In genomic region chr10:19843487-19843886, GRCh38 we compare ENCODE assay signal across 22 cellular contexts. TPM values are rescaled to one million over a fixed set of nuclear protein-coding genes. Genes with fewer than 3 reads are reported as not detected.
DNase-seq lines count a peak whose midpoint lies in the region; ATAC-seq and TF ChIP-seq lines count a peak whose summit lies in the region.
"Had no signal": no experiment of that assay in that cellular context is flagged by ENCODE, and none has a peak within 500 bp of the region (broad histone marks: within the 10 kb centered on the region; RNA-seq: fewer than 3 reads in every experiment).

No MANE protein-coding gene starts in this region.

- H3K4me3 ChIP-seq in SJSA1: no peak overlapping the region
- H3K4me3 ChIP-seq in choroid plexus epithelial cell (ENCODE audit: low read depth, low read length): no peak overlapping the region
- no peak overlapping the region for H3K4me3 ChIP-seq in psoas muscle

- peaks cover 45% of the 10 kb centered on the region for H3K4me1 Mint-ChIP-seq in type B pancreatic cell (ENCODE audit: unreplicated experiment)
- H3K4me1 Mint-ChIP-seq: B cell, T-helper 17 cell had no signal

- intact Hi-C loops in psoas muscle (cut with DNase I): no loop called here

- TF ChIP-seq CTCF in choroid plexus epithelial cell (conservative IDR thresholded peaks at IDR 0.05; ENCODE audit: low read depth, low read length): no peak
- TF ChIP-seq CTCF in type B pancreatic cell (conservative IDR thresholded peaks at IDR 0.05): no peak
- no peak for TF ChIP-seq CTCF in psoas muscle (IDR thresholded peaks at IDR 0.05)

- no peak for ATAC-seq in GM19328 (IDR thresholded peaks at IDR 0.05; ENCODE audit: unreplicated experiment)
- ATAC-seq in GM21737 (IDR thresholded peaks at IDR 0.05; ENCODE audit: unreplicated experiment): no peak
- no peak for ATAC-seq in psoas muscle
- ATAC-seq: sciatic nerve; stimulated activated naive CD8-positive, alpha-beta T cell treated with anti-CD3 and anti-CD28 coated beads, Interleukin-15, Interleukin-2, amounts not matched to agents 100 U/mL and 50 U/mL, for 24 hours; T-helper 17 cell had no signal

- H3K9me3 Mint-ChIP-seq in type B pancreatic cell: peaks cover 5% of the 10 kb centered on the region
- H3K9me3 Mint-ChIP-seq: activated naive CD4-positive, alpha-beta T cell treated with anti-CD3 and anti-CD28 coated beads for 36 hours had no signal

- H3K9me3 ChIP-seq in SJSA1 (replicated peaks) (no peaks in the 10 kb centered on the region), psoas muscle (no peaks in the 10 kb centered on the region)

- 45 to 46% (median 45%) methylated on average over 1 of the region's 1 CpG for WGBS in psoas muscle, 3 donors

- peak; percentile 51 to 82 for DNase-seq in SJSA1 (ENCODE audit: low read depth in 1 of 2, low spot score in 2 of 2)
- peak; percentile 49 for DNase-seq in choroid plexus epithelial cell (ENCODE audit: low read depth)
- peak; percentile 43 for DNase-seq in kidney glomerular epithelial cell (lab: John Stamatoyannopoulos, UW)
- no peak for DNase-seq in type B pancreatic cell (ENCODE audit: extremely low spot score, unreplicated experiment)
- DNase-seq in psoas muscle: no peak
- DNase-seq: activated CD4-positive, alpha-beta T cell treated with anti-CD3 and anti-CD28 coated beads, Interleukin-2, amount 50 U/mL, for 48 hours; activated naive CD4-positive, alpha-beta T cell treated with anti-CD3 and anti-CD28 coated beads for 36 hours; activated T-cell treated with anti-CD3 and anti-CD28 coated beads, Interleukin-2, amount 50 U/mL, for 1 hour; anterior cingulate cortex; dermis blood vessel endothelial cell; DND-41; immature natural killer cell; SHP77 treated with DMSO at 0.1 percent for 48 hours; stimulated activated CD4-positive, alpha-beta T cell treated with anti-CD3 and anti-CD28 coated beads, Interleukin-2, amount 100 ng/mL, for 24 hours; stimulated activated naive CD8-positive, alpha-beta T cell treated with anti-CD3 and anti-CD28 coated beads, Interleukin-15, Interleukin-2, amounts not matched to agents 100 U/mL and 50 U/mL, for 24 hours; T-helper 17 cell; trophoblast cell had no signal

- peak overlapping the region; percentile 1 for H3K27ac Mint-ChIP-seq in type B pancreatic cell
- H3K27ac Mint-ChIP-seq: activated naive CD4-positive, alpha-beta T cell treated with anti-CD3 and anti-CD28 coated beads for 36 hours; B cell; immature natural killer cell; T-helper 17 cell had no signal

- H3K36me3 ChIP-seq in SJSA1: no peaks in the 10 kb centered on the region
- H3K36me3 ChIP-seq in psoas muscle (ENCODE audit: insufficient read depth in 1 of 2, low read depth in 1 of 2): no peaks in the 10 kb centered on the region

- peak overlapping the region; percentile 23 for H3K4me3 Mint-ChIP-seq in type B pancreatic cell
- H3K4me3 Mint-ChIP-seq: activated naive CD4-positive, alpha-beta T cell treated with anti-CD3 and anti-CD28 coated beads for 36 hours; B cell; immature natural killer cell; T-helper 17 cell had no signal

- H3K4me1 ChIP-seq in SJSA1 (replicated peaks): peaks cover 11% of the 10 kb centered on the region
- no peaks in the 10 kb centered on the region for H3K4me1 ChIP-seq in psoas muscle

- H3K27me3 ChIP-seq in SJSA1 (replicated peaks) (no peaks in the 10 kb centered on the region), psoas muscle (ENCODE audit: insufficient read depth in 3 of 3, low read length in 2 of 3) (no peaks in the 10 kb centered on the region)

- H3K27ac ChIP-seq in SJSA1 (no peak overlapping the region), psoas muscle (no peak overlapping the region)
- H3K27ac ChIP-seq: VCaP had no signal

- H3K36me3 Mint-ChIP-seq in type B pancreatic cell: peaks cover 8% of the 10 kb centered on the region

- H3K27me3 Mint-ChIP-seq in type B pancreatic cell: no peaks in the 10 kb centered on the region
- H3K27me3 Mint-ChIP-seq: B cell, T-helper 17 cell had no signal

RNA-seq across cellular contexts. Expression of gene PLXDC2, which starts 27.3 kb away (rescaled TPM):
- total RNA-seq in SJSA1 (2014; rRNA removed; shearing (Covaris generic)): 0.38 and 0.66 TPM in 2 replicates
- total RNA-seq in type B pancreatic cell (ENCODE audit: low replicate concordance): 79.2 and 83.4 TPM in 2 replicates
- 10 to 100 TPM in 3 of 4 donors, 1 to 10 TPM in 1; 8.7 to 21.4 (median 10.4) TPM for total RNA-seq in psoas muscle
- 1 to 10 TPM; 2.3 to 9.2 (median 4.3) TPM for polyA plus RNA-seq in psoas muscle
- total RNA-seq: activated naive CD4-positive, alpha-beta T cell treated with anti-CD3 and anti-CD28 coated beads for 36 hours had no signal

Comparison
In these comparisons a context has a peak if more than half of its experiments do, and no peak if none do; other contexts are left out.
1. DNase-seq: peak in SJSA1 (2 of 2), choroid plexus epithelial cell (single experiment) and kidney glomerular epithelial cell (single experiment); none in type B pancreatic cell (single experiment) and psoas muscle (0 of 2).